ENCODE assay signal across 15 cellular contexts in the genomic region with DNA sequence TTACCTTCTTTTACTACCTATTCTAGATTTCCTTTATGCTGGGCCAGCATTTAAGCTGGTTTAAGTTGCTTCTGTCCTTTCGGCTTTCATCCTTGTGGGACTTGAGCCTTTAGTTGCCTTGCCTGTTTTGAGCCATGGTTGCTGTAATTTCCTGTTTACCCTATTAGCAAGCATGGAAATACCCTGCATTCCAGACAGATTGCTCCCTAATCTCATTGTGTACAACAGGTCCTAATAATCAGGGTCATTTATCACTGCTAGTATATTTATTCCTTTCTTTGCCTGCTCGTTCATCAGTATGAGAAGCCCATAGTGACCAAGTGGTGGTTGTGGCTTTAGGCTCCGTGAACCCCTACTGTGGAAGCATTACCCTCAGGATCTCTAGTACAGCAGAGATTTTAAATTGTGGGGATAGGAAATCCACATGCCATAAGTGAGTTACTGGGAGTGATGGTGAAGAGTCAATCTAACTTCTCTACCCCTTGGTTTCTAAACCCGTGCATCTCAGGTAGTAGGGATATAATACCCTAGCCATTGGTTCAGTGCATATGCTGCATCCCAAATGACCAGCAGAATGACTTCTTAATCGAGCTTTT. TPM values are rescaled to one million over a fixed set of nuclear protein-coding genes. Genes with fewer than 3 reads are reported as not detected.
DNase-seq lines count a peak whose midpoint lies in the region; ATAC-seq and TF ChIP-seq lines count a peak whose summit lies in the region.
"Had no signal": no experiment of that assay in that cellular context is flagged by ENCODE, and none has a peak within 500 bp of the region (broad histone marks: within the 10 kb centered on the region; RNA-seq: fewer than 3 reads in every experiment).

No MANE protein-coding gene starts in this region.

- H3K9me3 Mint-ChIP-seq in WTC11: peaks cover 17% of the 10 kb centered on the region

- CTCF ChIA-PET in WTC11 (lab: Charles Lee): no interaction called here

- H3K4me3 ChIP-seq in right cardiac atrium (ENCODE audit: low read length) (no peak overlapping the region), right atrium auricular region (no peak overlapping the region)
- H3K4me3 ChIP-seq: BLaER1, psoas muscle, SK-N-MC had no signal

- H3K9me3 ChIP-seq in right cardiac atrium (ENCODE audit: control insufficient read depth, low read length): no peaks in the 10 kb centered on the region
- H3K9me3 ChIP-seq in right atrium auricular region: no peaks in the 10 kb centered on the region

- H3K4me1 Mint-ChIP-seq in WTC11: peaks cover 38% of the 10 kb centered on the region

- ATAC-seq in right cardiac atrium (peak; percentile 22 to 51), WTC11 (peak; percentile 53)
- ATAC-seq: activated CD8-positive, alpha-beta memory T cell treated with anti-CD3 and anti-CD28 coated beads, Interleukin-2, amount 10 ng/mL, durations not matched to agents 7 days and 5 days; psoas muscle; stimulated activated naive B cell treated with anti-CD40 and anti-IgM and Interleukin-4, amounts not matched to agents 10 μg/mL and 1 μg/mL and 100 μg/mL, for 72 hours had no signal

- POLR2A ChIA-PET in WTC11 (lab: Charles Lee): no interaction called here

- no peaks in the 10 kb centered on the region for H3K27me3 ChIP-seq in right cardiac atrium (ENCODE audit: control insufficient read depth, insufficient read depth)
- no peaks in the 10 kb centered on the region for H3K27me3 ChIP-seq in right atrium auricular region
- H3K27me3 ChIP-seq: BLaER1 had no signal

- no peaks in the 10 kb centered on the region for H3K27me3 Mint-ChIP-seq in WTC11 (ENCODE audit: low read depth)
- H3K27me3 Mint-ChIP-seq: activated CD8-positive, alpha-beta memory T cell treated with anti-CD3 and anti-CD28 coated beads, Interleukin-2, amount 10 ng/mL, durations not matched to agents 7 days and 5 days; central memory CD8-positive, alpha-beta T cell; stimulated activated naive B cell treated with anti-CD40 and anti-IgM and Interleukin-4, amounts not matched to agents 10 μg/mL and 1 μg/mL and 100 μg/mL, for 72 hours had no signal

- TF ChIP-seq CTCF in right atrium auricular region (IDR thresholded peaks at IDR 0.05): no peak
- no peak for TF ChIP-seq CTCF in WTC11 (IDR thresholded peaks at IDR 0.05)

- intact Hi-C loops in right cardiac atrium (cut with DNase I): no loop called here

- H3K27ac ChIP-seq in right cardiac atrium (ENCODE audit: low read length) (peak overlapping the region; percentile 3), right atrium auricular region (peak overlapping the region in 1 of 2 donors; percentile 26)
- H3K27ac ChIP-seq: BLaER1, psoas muscle, SK-N-MC had no signal

- no peak overlapping the region for H3K4me3 Mint-ChIP-seq in WTC11
- H3K4me3 Mint-ChIP-seq: activated CD8-positive, alpha-beta memory T cell treated with anti-CD3 and anti-CD28 coated beads, Interleukin-2, amount 10 ng/mL, durations not matched to agents 7 days and 5 days; stimulated activated naive B cell treated with anti-CD40 and anti-IgM and Interleukin-4, amounts not matched to agents 10 μg/mL and 1 μg/mL and 100 μg/mL, for 72 hours had no signal

- no peak for DNase-seq in right cardiac atrium
- no peak for DNase-seq in right atrium auricular region (ENCODE audit: low spot score)
- DNase-seq in WTC11 (ENCODE audit: low spot score): no peak
- peak; percentile 88 for DNase-seq in glomerular endothelial cell (ENCODE audit: extremely low read depth, low read depth, low spot score)
- DNase-seq in NCI-H526 treated with DMSO at 0.1 percent for 48 hours (lab: John Stamatoyannopoulos, UW): no peak
- no peak for DNase-seq in NCI-H446 (lab: John Stamatoyannopoulos, UW)
- DNase-seq in mesenteric fat pad (ENCODE audit: low spot score): no peak
- no peak for DNase-seq in NCI-H2029 treated with DMSO at 0.1 percent for 48 hours (lab: John Stamatoyannopoulos, UW)
- DNase-seq: activated CD8-positive, alpha-beta memory T cell treated with anti-CD3 and anti-CD28 coated beads, Interleukin-2, amount 10 ng/mL, durations not matched to agents 7 days and 5 days; NCI-H187 treated with DMSO at 0.1 percent for 48 hours; psoas muscle; stimulated activated naive B cell treated with anti-CD40 and anti-IgM and Interleukin-4, amounts not matched to agents 10 μg/mL and 1 μg/mL and 100 μg/mL, for 72 hours had no signal

- 54% methylated on average over 5 of the region's 5 CpGs for WGBS in right cardiac atrium

- H3K4me1 ChIP-seq in right cardiac atrium (ENCODE audit: control insufficient read depth, insufficient read depth, low read length): peaks cover 6% of the 10 kb centered on the region
- peaks cover 0 to 11% of the 10 kb centered on the region in 2 donors for H3K4me1 ChIP-seq in right atrium auricular region
- H3K4me1 ChIP-seq: BLaER1 had no signal

- H3K27ac Mint-ChIP-seq in WTC11: peak overlapping the region; percentile 8; the same call in 1 of the 2 replicates
- H3K27ac Mint-ChIP-seq: activated CD8-positive, alpha-beta memory T cell treated with anti-CD3 and anti-CD28 coated beads, Interleukin-2, amount 10 ng/mL, durations not matched to agents 7 days and 5 days; stimulated activated naive B cell treated with anti-CD40 and anti-IgM and Interleukin-4, amounts not matched to agents 10 μg/mL and 1 μg/mL and 100 μg/mL, for 72 hours had no signal

- no peaks in the 10 kb centered on the region for H3K36me3 ChIP-seq in right atrium auricular region

- H3K36me3 Mint-ChIP-seq in WTC11: peaks cover 21% of the 10 kb centered on the region

TF ChIP-seq in WTC11, 78 proteins besides CTCF, POLR2A, EP300 and RAD21 (continues in another document):
- TF ChIP-seq NFE2L1 (CRISPR knock-in tag; IDR thresholded peaks at IDR 0.05): no peak
- TF ChIP-seq ARID4B (CRISPR knock-in tag; IDR thresholded peaks at IDR 0.05; ENCODE audit: borderline replicate concordance): no peak
- TF ChIP-seq MXD4 (CRISPR knock-in tag; IDR thresholded peaks at IDR 0.05; ENCODE audit: borderline replicate concordance): no peak
- TF ChIP-seq E2F1 (CRISPR knock-in tag; IDR thresholded peaks at IDR 0.05): no peak
- TF ChIP-seq SOX15 (CRISPR knock-in tag; IDR thresholded peaks at IDR 0.05): no peak
- no peak for TF ChIP-seq RELA (CRISPR knock-in tag; IDR thresholded peaks at IDR 0.05; ENCODE audit: borderline replicate concordance)
- TF ChIP-seq ZNF121 (CRISPR knock-in tag; IDR thresholded peaks at IDR 0.05): no peak
- no peak for TF ChIP-seq ATF6 (CRISPR knock-in tag; IDR thresholded peaks at IDR 0.05)

RNA-seq across cellular contexts. Expression of gene NCK1, which starts 31.9 kb away (rescaled TPM):
- 10 to 100 TPM; 21.2 to 38.9 (median 27.9) TPM for total RNA-seq in right cardiac atrium
- 14.0 TPM for polyA plus RNA-seq in right cardiac atrium
- total RNA-seq in right atrium auricular region: 10 to 100 TPM; 21.5 to 22.0 TPM
- 24.4 to 31.6 TPM (median 28.9 TPM) in 3 replicates for total RNA-seq in WTC11 (2021)
- total RNA-seq in glomerular endothelial cell: 58.7 and 83.4 TPM in 2 replicates
- 49.7 TPM for total RNA-seq in mesenteric fat pad
